In genomic region chr4:129113919-129114318, GRCh38 we compare ENCODE assay signal across 1 cellular context.
TF ChIP-seq lines count a peak whose summit lies in the region.

No MANE protein-coding gene starts in this region.

TF ChIP-seq in K562, 482 proteins besides CTCF, POLR2A, EP300 and RAD21:
- TF ChIP-seq CSDE1 (IDR thresholded peaks at IDR 0.05) = no peak
- no peak for TF ChIP-seq EZH2 (IDR thresholded peaks at IDR 0.05; ENCODE audit: borderline replicate concordance, low read depth, low read length)
- TF ChIP-seq FOXK1 (CRISPR knock-in tag; IDR thresholded peaks at IDR 0.05; ENCODE audit: borderline replicate concordance) = no peak
- TF ChIP-seq NCOA6 (IDR thresholded peaks at IDR 0.05) = no peak
- TF ChIP-seq PHTF2 (CRISPR knock-in tag; IDR thresholded peaks at IDR 0.05) = no peak
